In the genomic region with DNA sequence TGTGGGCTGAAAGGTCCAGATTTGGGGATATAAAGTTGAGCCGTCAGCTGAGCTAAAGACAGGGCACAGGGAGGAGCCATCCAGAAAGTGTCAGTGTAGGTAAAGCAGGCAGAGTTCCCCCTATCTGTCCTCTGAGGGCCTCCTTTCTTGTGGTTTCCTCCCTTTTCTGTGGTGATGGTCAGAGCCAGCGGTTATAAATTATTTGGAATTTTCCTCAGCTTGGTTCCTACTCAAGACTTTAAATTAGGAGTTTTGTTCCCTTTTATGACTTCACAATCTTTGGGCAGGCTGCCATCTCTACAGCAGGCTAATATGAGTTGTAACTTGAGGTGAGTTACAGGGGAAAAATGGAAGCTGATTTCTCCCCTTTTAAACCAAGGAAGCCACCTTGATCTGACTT, we compare ENCODE assay signal across 10 cellular contexts. TPM values are rescaled to one million over a fixed set of nuclear protein-coding genes. Genes with fewer than 3 reads are reported as not detected.
DNase-seq lines count a peak whose midpoint lies in the region; ATAC-seq and TF ChIP-seq lines count a peak whose summit lies in the region.
"Had no signal": no experiment of that assay in that cellular context is flagged by ENCODE, and none has a peak within 500 bp of the region (broad histone marks: within the 10 kb centered on the region; RNA-seq: fewer than 3 reads in every experiment).

No MANE protein-coding gene starts in this region.

- in situ Hi-C loops in brain microvascular endothelial cell (cut with HindIII; ENCODE audit: low pct_ligation_motif_present, low sequenced_read_pairs) = no loop called here

- peaks cover 79% of the 10 kb centered on the region for H3K4me1 Mint-ChIP-seq in mesothelial cell of epicardium
- peaks cover 10% of the 10 kb centered on the region for H3K4me1 Mint-ChIP-seq in stimulated activated effector memory CD8-positive, alpha-beta T cell treated with anti-CD3 and anti-CD28 coated beads, Interleukin-12 subunit alpha, Interleukin-12 subunit beta, amount 100 ng/mL, for 72 hours

- H3K27me3 Mint-ChIP-seq in mesothelial cell of epicardium (ENCODE audit: low read depth) = no peaks in the 10 kb centered on the region
- H3K27me3 Mint-ChIP-seq: activated CD4-positive, alpha-beta memory T cell treated with anti-CD3 and anti-CD28 coated beads for 36 hours; CD8-positive, alpha-beta memory T cell had no signal

- DNase-seq in AG10803 (ENCODE audit: low read depth) = peak; percentile 86
- peak; percentile 80 for DNase-seq in MV-4-11 (lab: John Stamatoyannopoulos, UW)
- DNase-seq in brain microvascular endothelial cell = peak; percentile 64
- DNase-seq in mesothelial cell of epicardium (ENCODE audit: low spot score in 2 of 2, unreplicated experiment in 2 of 2) = no peak
- no peak for DNase-seq in globus pallidus (ENCODE audit: low spot score)
- no peak for DNase-seq in stimulated activated effector memory CD8-positive, alpha-beta T cell treated with anti-CD3 and anti-CD28 coated beads, Interleukin-12 subunit alpha, Interleukin-12 subunit beta, amount 100 ng/mL, for 72 hours (ENCODE audit: low spot score in 2 of 2)
- DNase-seq: activated CD4-positive, alpha-beta memory T cell treated with anti-CD3 and anti-CD28 coated beads for 36 hours; CD8-positive, alpha-beta memory T cell had no signal

- H3K27ac ChIP-seq in brain microvascular endothelial cell = peak overlapping the region; percentile 4

- ATAC-seq in HG03571 (IDR thresholded peaks at IDR 0.05; ENCODE audit: unreplicated experiment) = no peak
- no peak for ATAC-seq in stimulated activated effector memory CD8-positive, alpha-beta T cell treated with anti-CD3 and anti-CD28 coated beads, Interleukin-12 subunit alpha, Interleukin-12 subunit beta, amount 100 ng/mL, for 72 hours
- no peak for ATAC-seq in GM18909 (IDR thresholded peaks at IDR 0.05; ENCODE audit: poor library complexity, unreplicated experiment)

- H3K4me3 ChIP-seq in AG10803 (ENCODE audit: low read length) = no peak overlapping the region
- no peak overlapping the region for H3K4me3 ChIP-seq in brain microvascular endothelial cell (ENCODE audit: low read depth, low read length)

- no peaks in the 10 kb centered on the region for H3K27me3 ChIP-seq in brain microvascular endothelial cell (replicated peaks)

- H3K27ac Mint-ChIP-seq in mesothelial cell of epicardium = peak overlapping the region; percentile 94
- no peak overlapping the region for H3K27ac Mint-ChIP-seq in stimulated activated effector memory CD8-positive, alpha-beta T cell treated with anti-CD3 and anti-CD28 coated beads, Interleukin-12 subunit alpha, Interleukin-12 subunit beta, amount 100 ng/mL, for 72 hours
- H3K27ac Mint-ChIP-seq: activated CD4-positive, alpha-beta memory T cell treated with anti-CD3 and anti-CD28 coated beads for 36 hours had no signal

- no peaks in the 10 kb centered on the region for H3K36me3 ChIP-seq in brain microvascular endothelial cell (replicated peaks)

- H3K36me3 Mint-ChIP-seq in mesothelial cell of epicardium = no peaks in the 10 kb centered on the region
- no peaks in the 10 kb centered on the region for H3K36me3 Mint-ChIP-seq in stimulated activated effector memory CD8-positive, alpha-beta T cell treated with anti-CD3 and anti-CD28 coated beads, Interleukin-12 subunit alpha, Interleukin-12 subunit beta, amount 100 ng/mL, for 72 hours
- H3K36me3 Mint-ChIP-seq: activated CD4-positive, alpha-beta memory T cell treated with anti-CD3 and anti-CD28 coated beads for 36 hours had no signal

- no peaks in the 10 kb centered on the region for H3K9me3 Mint-ChIP-seq in mesothelial cell of epicardium
- H3K9me3 Mint-ChIP-seq in stimulated activated effector memory CD8-positive, alpha-beta T cell treated with anti-CD3 and anti-CD28 coated beads, Interleukin-12 subunit alpha, Interleukin-12 subunit beta, amount 100 ng/mL, for 72 hours = no peaks in the 10 kb centered on the region
- H3K9me3 Mint-ChIP-seq: activated CD4-positive, alpha-beta memory T cell treated with anti-CD3 and anti-CD28 coated beads for 36 hours; CD8-positive, alpha-beta memory T cell had no signal

- H3K4me3 Mint-ChIP-seq in mesothelial cell of epicardium = peak overlapping the region; percentile 13
- no peak overlapping the region for H3K4me3 Mint-ChIP-seq in stimulated activated effector memory CD8-positive, alpha-beta T cell treated with anti-CD3 and anti-CD28 coated beads, Interleukin-12 subunit alpha, Interleukin-12 subunit beta, amount 100 ng/mL, for 72 hours
- H3K4me3 Mint-ChIP-seq: activated CD4-positive, alpha-beta memory T cell treated with anti-CD3 and anti-CD28 coated beads for 36 hours; CD8-positive, alpha-beta memory T cell had no signal

- TF ChIP-seq CTCF in AG10803 (conservative IDR thresholded peaks at IDR 0.05; ENCODE audit: low read length) (no peak), brain microvascular endothelial cell (IDR thresholded peaks at IDR 0.05; ENCODE audit: low read depth, low read length, missing control alignments) (no peak), mesothelial cell of epicardium (IDR thresholded peaks at IDR 0.05; ENCODE audit: unreplicated experiment) (no peak)

RNA-seq across cellular contexts. Expression of gene FLNB, which starts 55.2 kb away (rescaled TPM):
- total RNA-seq in mesothelial cell of epicardium = 173 to 190 TPM (median 177 TPM) in 3 replicates

Comparison
In these comparisons a context has a peak if more than half of its experiments do, and no peak if none do; other contexts are left out.
1. DNase-seq: peak in AG10803 (single experiment), MV-4-11 (single experiment) and brain microvascular endothelial cell (single experiment); none in mesothelial cell of epicardium (0 of 2), globus pallidus (single experiment) and stimulated activated effector memory CD8-positive, alpha-beta T cell treated with anti-CD3 and anti-CD28 coated beads, Interleukin-12 subunit alpha, Interleukin-12 subunit beta, amount 100 ng/mL, for 72 hours (0 of 2).